19 cellular contexts compared by ENCODE assay signal in the genomic region with DNA sequence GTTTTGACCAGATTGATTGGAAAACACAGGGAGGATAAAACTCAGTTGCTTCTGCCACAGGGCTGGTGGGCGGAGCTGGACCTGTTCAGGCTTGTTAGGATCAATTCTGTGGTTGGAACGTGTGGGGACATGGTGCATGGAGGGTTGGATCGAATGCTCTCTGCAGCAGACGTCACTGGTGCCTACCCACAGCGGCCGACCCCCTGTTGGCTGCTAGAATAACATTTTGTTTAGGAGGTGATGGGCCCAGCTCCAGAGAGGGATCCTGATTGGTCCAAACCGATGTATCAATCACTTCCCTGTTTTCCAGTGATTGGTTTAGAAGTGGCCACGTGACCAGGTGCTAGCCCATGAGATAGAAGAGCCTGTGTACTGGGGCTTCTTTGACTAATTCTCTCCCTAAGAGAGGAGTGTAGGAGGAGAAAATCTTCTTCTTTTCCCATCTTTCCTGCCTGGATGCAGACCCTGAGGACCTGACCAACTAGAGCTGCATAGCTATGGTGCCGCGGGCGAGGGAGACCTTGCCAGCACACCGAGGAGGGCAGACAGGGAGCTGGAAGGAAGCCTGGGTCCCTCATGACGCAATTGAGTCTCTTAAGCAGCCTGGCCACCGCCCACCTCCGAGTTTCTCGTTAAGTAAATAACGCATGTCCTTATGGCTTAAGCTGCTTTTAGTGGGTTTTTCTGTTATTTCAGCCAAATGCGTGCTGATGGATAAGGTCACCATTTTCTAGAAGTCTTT. TPM values are rescaled to one million over a fixed set of nuclear protein-coding genes. Genes with fewer than 3 reads are reported as not detected.
DNase-seq lines count a peak whose midpoint lies in the region; ATAC-seq, FAIRE-seq and TF ChIP-seq lines count a peak whose summit lies in the region.
"Had no signal": no experiment of that assay in that cellular context is flagged by ENCODE, and none has a peak within 500 bp of the region (broad histone marks: within the 10 kb centered on the region; RNA-seq: fewer than 3 reads in every experiment).

No MANE protein-coding gene starts in this region.

- in situ Hi-C loops in HepG2 (cut with HindIII; ENCODE audit: extremely low pct_ligation_motif_present, low pct_unique_long_range_greater_than_20kb) = no loop called here
- in situ Hi-C loops in K562 (cut with MboI) = no loop called here

- H3K27ac ChIP-seq in HepG2 (ENCODE audit: extremely low read length, insufficient read depth, low read length) = no peak overlapping the region
- no peak overlapping the region for H3K27ac ChIP-seq in right lobe of liver
- no peak overlapping the region for H3K27ac ChIP-seq in K562 (ENCODE audit: extremely low read depth, low read depth, low read length)
- H3K27ac ChIP-seq: hepatocyte, Peyer's patch, suprapubic skin had no signal

- H3K4me2 ChIP-seq in HepG2 (ENCODE audit: low read depth, low read length) (no peak overlapping the region), K562 (ENCODE audit: insufficient read depth, low read length) (no peak overlapping the region)
- H3K4me2 ChIP-seq: hepatocyte had no signal

- TF ChIP-seq POLR2A in HepG2 (IDR thresholded peaks at IDR 0.05; ENCODE audit: insufficient read depth in 1 of 2, low read depth in 2 of 2, low read length in 2 of 2) = no peak
- TF ChIP-seq POLR2A in right lobe of liver (IDR thresholded peaks at IDR 0.05) = no peak
- no peak for TF ChIP-seq POLR2A in K562 (conservative IDR thresholded peaks at IDR 0.05)

- FAIRE-seq in HepG2 (lab: Jason Lieb, UNC) = no peak
- peak; percentile 35 for FAIRE-seq in K562 (lab: Jason Lieb, UNC)

- H3K9me3 ChIP-seq in HepG2 (ENCODE audit: low read length) (no peaks in the 10 kb centered on the region), right lobe of liver (no peaks in the 10 kb centered on the region), K562 (replicated peaks; ENCODE audit: control insufficient read depth, insufficient read depth, low read depth, low read length) (no peaks in the 10 kb centered on the region)
- H3K9me3 ChIP-seq: Caco-2, Peyer's patch, suprapubic skin had no signal

- CTCF ChIA-PET in HepG2 (lab: Yijun Ruan, JAX; ENCODE audit: low intra/inter-chr PET ratio, low total read pairs) (no interaction called here), K562 (lab: Yijun Ruan, JAX; ENCODE audit: low intra/inter-chr PET ratio) (no interaction called here)

- POLR2A ChIA-PET in HepG2 (lab: Yijun Ruan, JAX) (no interaction called here), K562 (lab: Yijun Ruan, JAX) (interaction anchor here (0.9 to 2.1 kb wide), 2 partner anchors 8 to 11 kb away, joined by 3 to 4 read pairs; no protein-coding TSS in a partner anchor)

- WGBS in HepG2 (ENCODE audit: low lambda C conversion rate) = 40% methylated on average over 17 of the region's 18 CpGs
- 52% methylated on average over 5 of the region's 18 CpGs for WGBS in right lobe of liver (ENCODE audit: insufficient coverage, low coverage, low lambda C conversion rate, missing lambda C conversion rate)
- 4% methylated on average over 18 of the region's 18 CpGs for WGBS in K562 (ENCODE audit: insufficient coverage, low coverage, missing lambda C conversion rate)

- TF ChIP-seq EP300 in HepG2 (IDR thresholded peaks at IDR 0.05; ENCODE audit: low read depth in 2 of 2, low read length in 2 of 2) (no peak), HepG2 (CRISPR knock-in tag; IDR thresholded peaks at IDR 0.05; ENCODE audit: borderline replicate concordance) (no peak), K562 (IDR thresholded peaks at IDR 0.05; ENCODE audit: low read length) (no peak)

- no peaks in the 10 kb centered on the region for H3K36me3 ChIP-seq in HepG2 (replicated peaks in 1 of 2; ENCODE audit: control insufficient read depth in 1 of 2, insufficient read depth in 2 of 2, low read length in 2 of 2)
- no peaks in the 10 kb centered on the region for H3K36me3 ChIP-seq in right lobe of liver
- no peaks in the 10 kb centered on the region for H3K36me3 ChIP-seq in K562 (ENCODE audit: control insufficient read depth, insufficient read depth, low read length)
- H3K36me3 ChIP-seq: Peyer's patch, suprapubic skin had no signal

- BruUV-seq in HepG2 (replicated peaks; lab: Mats Ljungman, UMichigan) (no TSS peak), K562 (replicated peaks; lab: Mats Ljungman, UMichigan) (no TSS peak)

- H3K4me1 ChIP-seq in HepG2 (ENCODE audit: insufficient read depth, low read length) (no peaks in the 10 kb centered on the region), right lobe of liver (no peaks in the 10 kb centered on the region), K562 (replicated peaks in 1 of 2; ENCODE audit: control insufficient read depth in 2 of 2, insufficient read depth in 2 of 2, low read length in 2 of 2) (no peaks in the 10 kb centered on the region; a peak in 1 of 5 replicates)
- H3K4me1 ChIP-seq: Caco-2, Peyer's patch, suprapubic skin had no signal

- no peak for DNase-seq in HepG2 (ENCODE audit: low spot score)
- DNase-seq in right lobe of liver = no peak
- DNase-seq in NCI-H1105 treated with DMSO at 0.1 percent for 48 hours (lab: John Stamatoyannopoulos, UW) = peak; percentile 13
- DNase-seq in K562 (ENCODE audit: extremely low read depth in 1 of 4, low spot score in 3 of 4) = peak; percentile 20 to 59 (median 34)
- DNase-seq in DMS 273 treated with DMSO at 0.1 percent for 48 hours (lab: John Stamatoyannopoulos, UW) = no peak
- no peak for DNase-seq in NOMO-1 treated with dmso at 0.1 percent for 144 hours (lab: John Stamatoyannopoulos, UW; ENCODE audit: unreplicated experiment)
- DNase-seq in stimulated activated CD4-positive, alpha-beta T cell treated with anti-CD3 and anti-CD28 coated beads, Interleukin-4, amount 100 ng/mL, for 4 hours = no peak
- DNase-seq: activated CD8-positive, alpha-beta memory T cell treated with anti-CD3 and anti-CD28 coated beads, Interleukin-2, amount 10 ng/mL, durations not matched to agents 7 days and 5 days; activated effector memory CD4-positive, alpha-beta T cell treated with Interleukin-2 at 50 U/mL for 16 hours; Caco-2; effector memory CD8-positive, alpha-beta T cell; HFFc6; NCI-H345; Peyer's patch; stimulated activated CD4-positive, alpha-beta T cell treated with anti-CD3 and anti-CD28 coated beads, Interleukin-2, amount 100 ng/mL, for 48 hours; T-helper 1 cell had no signal

- TF ChIP-seq RAD21 in HepG2 (CRISPR knock-in tag; IDR thresholded peaks at IDR 0.05) = no peak
- no peak for TF ChIP-seq RAD21 in K562 (CRISPR knock-in tag; conservative IDR thresholded peaks at IDR 0.05 in 1 of 2, IDR thresholded peaks at IDR 0.05 in 1 of 2)

- intact Hi-C loops in HepG2 (cut with micrococcal nuclease; ENCODE audit: unreplicated experiment) (no loop called here), right lobe of liver (cut with DNase I) (no loop called here), K562 (cut with micrococcal nuclease) (no loop called here)

- no peaks in the 10 kb centered on the region for H3K79me2 ChIP-seq in HepG2 (ENCODE audit: insufficient read depth, low read length)
- H3K79me2 ChIP-seq in K562 (ENCODE audit: control insufficient read depth, insufficient read depth, low read length) = no peaks in the 10 kb centered on the region
- H3K79me2 ChIP-seq: hepatocyte had no signal

- H4K20me1 ChIP-seq in HepG2 (ENCODE audit: insufficient read depth, low read length) = no peaks in the 10 kb centered on the region
- no peaks in the 10 kb centered on the region for H4K20me1 ChIP-seq in K562 (replicated peaks; ENCODE audit: control insufficient read depth, insufficient read depth, low read length)

- TF ChIP-seq CTCF in HepG2 (CRISPR knock-in tag; IDR thresholded peaks at IDR 0.05) (no peak), right lobe of liver (IDR thresholded peaks at IDR 0.05) (no peak), K562 (IDR thresholded peaks at IDR 0.05 in 2 of 3, conservative IDR thresholded peaks at IDR 0.05 in 1 of 3; ENCODE audit: insufficient read depth in 2 of 3, low read depth in 1 of 3, low read length in 3 of 3) (no peak)

- H2AFZ ChIP-seq in HepG2 (ENCODE audit: low read length) (no peak overlapping the region), K562 (ENCODE audit: low read depth, low read length) (no peak overlapping the region)
- H2AFZ ChIP-seq: hepatocyte had no signal

- no peaks in the 10 kb centered on the region for H3K9me1 ChIP-seq in K562 (ENCODE audit: control insufficient read depth, insufficient read depth, low read length)

- no peak overlapping the region for H3K9ac ChIP-seq in HepG2 (ENCODE audit: insufficient read depth, low read depth, low read length)
- H3K9ac ChIP-seq in K562 (ENCODE audit: insufficient read depth in 1 of 2, low read depth in 2 of 2, low read length in 2 of 2) = 0 out of 4 replicates have a peak overlapping the region, but pooled peaks of 1 of the 2 experiments have one; percentile 31

- ATAC-seq in HepG2 = no peak
- ATAC-seq in right lobe of liver = no peak
- ATAC-seq in K562 = peak; percentile 80
- no peak for ATAC-seq in GM18520 (IDR thresholded peaks at IDR 0.05; ENCODE audit: unreplicated experiment)
- ATAC-seq: activated CD8-positive, alpha-beta memory T cell treated with anti-CD3 and anti-CD28 coated beads, Interleukin-2, amount 10 ng/mL, durations not matched to agents 7 days and 5 days; effector memory CD8-positive, alpha-beta T cell had no signal

- H3K27me3 ChIP-seq in HepG2 (ENCODE audit: control insufficient read depth in 1 of 2, insufficient read depth in 2 of 2, low read length in 2 of 2) = peaks cover 3 to 20% of the 10 kb centered on the region in 2 experiments; a peak in 2 of 5 replicates
- H3K27me3 ChIP-seq in right lobe of liver = no peaks in the 10 kb centered on the region
- peaks cover 4 to 14% of the 10 kb centered on the region in 2 experiments; a peak in 3 of 5 replicates for H3K27me3 ChIP-seq in K562 (ENCODE audit: control insufficient read depth in 2 of 2, insufficient read depth in 2 of 2, low read length in 2 of 2)
- H3K27me3 ChIP-seq: hepatocyte, Peyer's patch, suprapubic skin had no signal

- no peak overlapping the region for H3K4me3 ChIP-seq in HepG2 (replicated peaks in 1 of 3; ENCODE audit: insufficient read depth in 1 of 3, low read depth in 2 of 3, low read length in 3 of 3)
- H3K4me3 ChIP-seq in right lobe of liver = no peak overlapping the region
- no peak overlapping the region for H3K4me3 ChIP-seq in K562
- H3K4me3 ChIP-seq: hepatocyte, Peyer's patch, suprapubic skin had no signal

RNA-seq across cellular contexts. Expression of gene TMEM132B, which starts 42.5 kb away (rescaled TPM):
- total RNA-seq in HepG2 (2016; rRNA removed; fragmentation: Illumina TruSeq; extraction: Trizol) = 0.01 and 0.02 TPM in 2 replicates
- total RNA-seq in HepG2 (2016; cell fraction: cytosol; rRNA removed; fragmentation: Illumina TruSeq; extraction: Trizol; ENCODE audit: low read depth) = not detected in 2 replicates
- total RNA-seq in HepG2 (2016; cell fraction: insoluble cytoplasmic fraction; rRNA removed; fragmentation: Illumina TruSeq; extraction: Trizol) = 0.11 TPM in 1 of 2 replicates, not detected in the other
- 0.14 TPM in 1 of 2 replicates, not detected in the other for total RNA-seq in HepG2 (2016; cell fraction: membrane; rRNA removed; fragmentation: Illumina TruSeq; extraction: Trizol)
- 0.34 and 0.85 TPM in 2 replicates for total RNA-seq in HepG2 (2016; cell fraction: nucleus; rRNA removed; fragmentation: Illumina TruSeq; extraction: Trizol)
- 0.03 TPM in 1 of 2 replicates, not detected in the other for polyA plus RNA-seq in HepG2 (2011; rRNA removed)
- 0.01 and 0.03 TPM in 2 replicates for polyA plus RNA-seq in HepG2 (2011; cell fraction: cytosol; rRNA removed)
- 0.05 and 0.19 TPM in 2 replicates for polyA plus RNA-seq in HepG2 (2011; cell fraction: nucleus; rRNA removed)
- 0.04 and 0.12 TPM in 2 replicates for polyA plus RNA-seq in HepG2 (2012)
- polyA plus RNA-seq in HepG2 (2016; cell fraction: cytosol; fragmentation: Illumina TruSeq; extraction: Trizol; ENCODE audit: low read depth) = not detected in 2 replicates
- polyA plus RNA-seq in HepG2 (2016; cell fraction: insoluble cytoplasmic fraction; fragmentation: Illumina TruSeq; extraction: Trizol; ENCODE audit: low read depth) = not detected in 2 replicates
- not detected in 2 replicates for polyA plus RNA-seq in HepG2 (2016; cell fraction: membrane; fragmentation: Illumina TruSeq; extraction: Trizol; ENCODE audit: low read depth)
- polyA plus RNA-seq in HepG2 (2016; cell fraction: nucleus; fragmentation: Illumina TruSeq; extraction: Trizol; ENCODE audit: insufficient read depth, low read depth) = 0.12 TPM in 1 of 2 replicates, not detected in the other
- 0.36 TPM in 1 of 2 replicates, not detected in the other for polyA minus RNA-seq in HepG2 (2011; rRNA and poly(A)+ RNA removed; ENCODE audit: low replicate concordance)
- polyA minus RNA-seq in HepG2 (2011; cell fraction: cytosol; rRNA and poly(A)+ RNA removed) = not detected in 2 replicates
- 0.13 and 0.25 TPM in 2 replicates for polyA minus RNA-seq in HepG2 (2011; cell fraction: nucleus; rRNA and poly(A)+ RNA removed)
- total RNA-seq in right lobe of liver = under 1 TPM in 5 of 6 experiments, not detected in 1; under 0.01 to 0.12 (median 0.02) TPM
- not detected in 2 replicates for total RNA-seq in K562 (2011; cell fraction: chromatin; rRNA removed; ENCODE audit: low replicate concordance)
- not detected in 2 replicates for total RNA-seq in K562 (2011; cell fraction: nucleolus; rRNA removed)
- not detected in 2 replicates for total RNA-seq in K562 (2011; cell fraction: nucleoplasm; rRNA removed)
- not detected in 2 replicates for total RNA-seq in K562 (2014; rRNA removed)
- total RNA-seq in K562 (2014; rRNA removed; fragmentation: Illumina TruSeq; extraction: Trizol) = 0.04 TPM in 1 of 2 replicates, not detected in the other
- 0.07 TPM in 1 of 2 replicates, not detected in the other for total RNA-seq in K562 (2015; rRNA removed; fragmentation: Illumina TruSeq; extraction: Trizol)
- total RNA-seq in K562 (2021) = 0.18 TPM in 1 of 2 replicates, not detected in the other
- 0.01 TPM in 1 of 2 replicates, not detected in the other for polyA plus RNA-seq in K562 (2011; rRNA removed)
- polyA plus RNA-seq in K562 (2011; cell fraction: cytosol; rRNA removed) = not detected in 2 replicates
- 0.04 and 0.11 TPM in 2 replicates for polyA plus RNA-seq in K562 (2011; cell fraction: nucleus; rRNA removed)
- 0.01 and 0.14 TPM in 2 replicates for polyA plus RNA-seq in K562 (2012)
- polyA plus RNA-seq in K562 (2014; fragmentation: Illumina TruSeq; extraction: Trizol) = 0.13 TPM in 1 of 2 replicates, not detected in the other
- polyA plus RNA-seq in K562 (2014; fragmentation: Nextera tagmentation; extraction: Ambion mirVana) = not detected
- not detected in 2 replicates for polyA plus RNA-seq in K562 (2014; rRNA removed)
- polyA minus RNA-seq in K562 (2011; rRNA and poly(A)+ RNA removed) = not detected in 2 replicates
- not detected in 2 replicates for polyA minus RNA-seq in K562 (2011; cell fraction: cytosol; rRNA and poly(A)+ RNA removed)
- polyA minus RNA-seq in K562 (2011; cell fraction: nucleus; rRNA and poly(A)+ RNA removed) = not detected in 2 replicates
- total RNA-seq: activated CD8-positive, alpha-beta memory T cell treated with anti-CD3 and anti-CD28 coated beads, Interleukin-2, amount 10 ng/mL, durations not matched to agents 7 days and 5 days; Caco-2 had no signal

Comparison
In these comparisons a context has a peak if more than half of its experiments do, and no peak if none do; other contexts are left out.
1. DNase-seq: peak in NCI-H1105 treated with DMSO at 0.1 percent for 48 hours (single experiment) and K562 (4 of 4); none in HepG2 (single experiment), right lobe of liver (0 of 3), DMS 273 treated with DMSO at 0.1 percent for 48 hours (single experiment), NOMO-1 treated with dmso at 0.1 percent for 144 hours (single experiment) and stimulated activated CD4-positive, alpha-beta T cell treated with anti-CD3 and anti-CD28 coated beads, Interleukin-4, amount 100 ng/mL, for 4 hours (0 of 2).
2. Of the 241 proteins assayed by ChIP-seq in both HepG2 and K562: peak only in HepG2: none; only in K562: CEBPB, RAD51, TFE3 and USF2; in both: NFYB; in neither: 231; mixed calls (peak in some experiments, not most) for 5.